ENCODE assay signal across 1 cellular context in genomic region chr17:79796570-79797491, GRCh38.
TF ChIP-seq lines count a peak whose summit lies in the region.

TSS of gene CBX8 (minus strand) at chr17:79797077. CDS start at chr17:79796998, 79 bp downstream.

TF ChIP-seq in K562, 482 proteins besides CTCF, POLR2A, EP300 and RAD21 (continued from another document and continues in another):
- TF ChIP-seq, protein P1, sequence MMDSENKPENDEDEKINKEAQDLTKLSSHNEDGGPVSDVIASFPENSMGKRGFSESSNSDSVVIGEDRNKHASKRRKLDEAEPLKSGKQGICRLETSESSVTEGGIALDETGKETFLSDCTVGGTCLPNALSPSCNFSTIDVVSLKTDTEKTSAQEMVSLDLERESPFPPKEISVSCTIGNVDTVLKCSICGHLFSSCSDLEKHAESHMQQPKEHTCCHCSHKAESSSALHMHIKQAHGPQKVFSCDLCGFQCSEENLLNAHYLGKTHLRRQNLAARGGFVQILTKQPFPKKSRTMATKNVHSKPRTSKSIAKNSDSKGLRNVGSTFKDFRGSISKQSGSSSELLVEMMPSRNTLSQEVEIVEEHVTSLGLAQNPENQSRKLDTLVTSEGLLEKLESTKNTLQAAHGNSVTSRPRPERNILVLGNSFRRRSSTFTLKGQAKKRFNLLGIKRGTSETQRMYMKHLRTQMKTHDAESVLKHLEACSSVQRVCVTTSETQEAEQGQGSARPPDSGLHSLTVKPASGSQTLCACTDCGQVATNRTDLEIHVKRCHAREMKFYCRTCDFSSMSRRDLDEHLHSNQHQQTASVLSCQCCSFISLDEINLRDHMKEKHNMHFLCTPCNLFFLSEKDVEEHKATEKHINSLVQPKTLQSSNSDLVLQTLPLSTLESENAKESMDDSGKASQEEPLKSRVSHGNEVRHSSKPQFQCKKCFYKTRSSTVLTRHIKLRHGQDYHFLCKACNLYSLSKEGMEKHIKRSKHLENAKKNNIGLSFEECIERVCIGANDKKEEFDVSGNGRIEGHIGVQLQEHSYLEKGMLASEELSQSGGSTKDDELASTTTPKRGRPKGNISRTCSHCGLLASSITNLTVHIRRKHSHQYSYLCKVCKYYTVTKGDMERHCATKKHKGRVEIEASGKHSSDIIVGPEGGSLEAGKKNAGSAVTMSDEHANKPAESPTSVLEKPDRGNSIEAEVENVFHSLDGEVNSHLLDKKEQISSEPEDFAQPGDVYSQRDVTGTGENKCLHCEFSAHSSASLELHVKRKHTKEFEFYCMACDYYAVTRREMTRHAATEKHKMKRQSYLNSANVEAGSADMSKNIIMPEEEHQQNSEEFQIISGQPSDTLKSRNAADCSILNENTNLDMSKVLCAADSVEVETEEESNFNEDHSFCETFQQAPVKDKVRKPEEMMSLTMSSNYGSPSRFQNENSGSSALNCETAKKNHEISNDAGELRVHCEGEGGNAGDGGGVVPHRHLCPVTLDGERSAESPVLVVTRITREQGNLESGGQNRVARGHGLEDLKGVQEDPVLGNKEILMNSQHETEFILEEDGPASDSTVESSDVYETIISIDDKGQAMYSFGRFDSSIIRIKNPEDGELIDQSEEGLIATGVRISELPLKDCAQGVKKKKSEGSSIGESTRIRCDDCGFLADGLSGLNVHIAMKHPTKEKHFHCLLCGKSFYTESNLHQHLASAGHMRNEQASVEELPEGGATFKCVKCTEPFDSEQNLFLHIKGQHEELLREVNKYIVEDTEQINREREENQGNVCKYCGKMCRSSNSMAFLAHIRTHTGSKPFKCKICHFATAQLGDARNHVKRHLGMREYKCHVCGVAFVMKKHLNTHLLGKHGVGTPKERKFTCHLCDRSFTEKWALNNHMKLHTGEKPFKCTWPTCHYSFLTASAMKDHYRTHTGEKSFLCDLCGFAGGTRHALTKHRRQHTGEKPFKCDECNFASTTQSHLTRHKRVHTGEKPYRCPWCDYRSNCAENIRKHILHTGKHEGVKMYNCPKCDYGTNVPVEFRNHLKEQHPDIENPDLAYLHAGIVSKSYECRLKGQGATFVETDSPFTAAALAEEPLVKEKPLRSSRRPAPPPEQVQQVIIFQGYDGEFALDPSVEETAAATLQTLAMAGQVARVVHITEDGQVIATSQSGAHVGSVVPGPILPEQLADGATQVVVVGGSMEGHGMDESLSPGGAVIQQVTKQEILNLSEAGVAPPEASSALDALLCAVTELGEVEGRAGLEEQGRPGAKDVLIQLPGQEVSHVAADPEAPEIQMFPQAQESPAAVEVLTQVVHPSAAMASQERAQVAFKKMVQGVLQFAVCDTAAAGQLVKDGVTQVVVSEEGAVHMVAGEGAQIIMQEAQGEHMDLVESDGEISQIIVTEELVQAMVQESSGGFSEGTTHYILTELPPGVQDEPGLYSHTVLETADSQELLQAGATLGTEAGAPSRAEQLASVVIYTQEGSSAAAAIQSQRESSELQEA (IDR thresholded peaks at IDR 0.05; ENCODE audit: low read depth) = peak; percentile 70
- TF ChIP-seq MAZ (CRISPR knock-in tag; conservative IDR thresholded peaks at IDR 0.05 in 1 of 2, IDR thresholded peaks at IDR 0.05 in 1 of 2) (peak; percentile 100), ZNF253 (CRISPR knock-in tag; conservative IDR thresholded peaks at IDR 0.05) (no peak), ZNF785 (CRISPR knock-in tag; IDR thresholded peaks at IDR 0.05) (no peak), ZBTB7A (IDR thresholded peaks at IDR 0.05; ENCODE audit: borderline replicate concordance, control insufficient read depth, low read depth, low read length) (peak; percentile 84; the same call in 1 of the 2 replicates), CHCHD3 (CRISPR knock-in tag; IDR thresholded peaks at IDR 0.05) (no peak), FOSL1 (tag; conservative IDR thresholded peaks at IDR 0.05) (peak; percentile 46; the same call in 1 of the 2 replicates), MAFF (IDR thresholded peaks at IDR 0.05; ENCODE audit: low read length) (no peak), FOXP4 (CRISPR knock-in tag; IDR thresholded peaks at IDR 0.05; ENCODE audit: borderline replicate concordance) (no peak), NFXL1 (CRISPR knock-in tag; IDR thresholded peaks at IDR 0.05) (no peak), MEIS2 (IDR thresholded peaks at IDR 0.05; ENCODE audit: partially characterized antibody) (peak; percentile 61), PML (IDR thresholded peaks at IDR 0.05; ENCODE audit: low read length) (no peak; the same call in 1 of the 2 replicates), ETV1 (tag; conservative IDR thresholded peaks at IDR 0.05; ENCODE audit: low read depth) (peak; percentile 21; the same call in 1 of the 2 replicates), ZNF146 (CRISPR knock-in tag; IDR thresholded peaks at IDR 0.05; ENCODE audit: unreplicated experiment) (no peak), ZNF77 (CRISPR knock-in tag; IDR thresholded peaks at IDR 0.05) (no peak), CHD4 (IDR thresholded peaks at IDR 0.05; ENCODE audit: insufficient read depth, insufficient replicate concordance, low read depth, low read length, poor library complexity, severe bottlenecking) (no peak), ELF2 (CRISPR knock-in tag; IDR thresholded peaks at IDR 0.05) (no peak), ZNF280B (CRISPR knock-in tag; IDR thresholded peaks at IDR 0.05) (no peak), NFRKB (IDR thresholded peaks at IDR 0.05; ENCODE audit: low read depth) (no peak), ZBED1 (IDR thresholded peaks at IDR 0.05) (no peak), HSF4 (CRISPR knock-in tag; IDR thresholded peaks at IDR 0.05; ENCODE audit: borderline replicate concordance) (no peak), CGGBP1 (CRISPR knock-in tag; IDR thresholded peaks at IDR 0.05) (peak; percentile 76; the same call in 1 of the 2 replicates), ZC3H4 (CRISPR knock-in tag; IDR thresholded peaks at IDR 0.05; ENCODE audit: borderline replicate concordance) (no peak), MXI1 (IDR thresholded peaks at IDR 0.05; ENCODE audit: low read depth, low read length) (peak; percentile 87), HDAC2 (IDR thresholded peaks at IDR 0.05) (no peak), IRF9 (tag; IDR thresholded peaks at IDR 0.05) (no peak), TCFL5 (CRISPR knock-in tag; conservative IDR thresholded peaks at IDR 0.05) (no peak), ZNF584 (CRISPR knock-in tag; IDR thresholded peaks at IDR 0.05; ENCODE audit: low read depth) (no peak)
- TF ChIP-seq, protein P2, sequence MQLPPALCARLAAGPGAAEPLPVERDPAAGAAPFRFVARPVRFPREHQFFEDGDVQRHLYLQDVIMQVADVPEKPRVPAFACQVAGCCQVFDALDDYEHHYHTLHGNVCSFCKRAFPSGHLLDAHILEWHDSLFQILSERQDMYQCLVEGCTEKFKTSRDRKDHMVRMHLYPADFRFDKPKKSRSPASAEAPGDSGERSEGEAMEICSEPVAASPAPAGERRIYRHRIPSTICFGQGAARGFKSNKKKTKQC (CRISPR knock-in tag; IDR thresholded peaks at IDR 0.05) = no peak
- TF ChIP-seq, protein P3, sequence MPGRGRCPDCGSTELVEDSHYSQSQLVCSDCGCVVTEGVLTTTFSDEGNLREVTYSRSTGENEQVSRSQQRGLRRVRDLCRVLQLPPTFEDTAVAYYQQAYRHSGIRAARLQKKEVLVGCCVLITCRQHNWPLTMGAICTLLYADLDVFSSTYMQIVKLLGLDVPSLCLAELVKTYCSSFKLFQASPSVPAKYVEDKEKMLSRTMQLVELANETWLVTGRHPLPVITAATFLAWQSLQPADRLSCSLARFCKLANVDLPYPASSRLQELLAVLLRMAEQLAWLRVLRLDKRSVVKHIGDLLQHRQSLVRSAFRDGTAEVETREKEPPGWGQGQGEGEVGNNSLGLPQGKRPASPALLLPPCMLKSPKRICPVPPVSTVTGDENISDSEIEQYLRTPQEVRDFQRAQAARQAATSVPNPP (IDR thresholded peaks at IDR 0.05; ENCODE audit: borderline replicate concordance, insufficient read depth, insufficient read length) = no peak
- TF ChIP-seq, protein P4, sequence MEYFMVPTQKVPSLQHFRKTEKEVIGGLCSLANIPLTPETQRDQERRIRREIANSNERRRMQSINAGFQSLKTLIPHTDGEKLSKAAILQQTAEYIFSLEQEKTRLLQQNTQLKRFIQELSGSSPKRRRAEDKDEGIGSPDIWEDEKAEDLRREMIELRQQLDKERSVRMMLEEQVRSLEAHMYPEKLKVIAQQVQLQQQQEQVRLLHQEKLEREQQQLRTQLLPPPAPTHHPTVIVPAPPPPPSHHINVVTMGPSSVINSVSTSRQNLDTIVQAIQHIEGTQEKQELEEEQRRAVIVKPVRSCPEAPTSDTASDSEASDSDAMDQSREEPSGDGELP (CRISPR knock-in tag; IDR thresholded peaks at IDR 0.05; ENCODE audit: borderline replicate concordance) = peak; percentile 76; the same call in 1 of the 2 replicates
- TF ChIP-seq, protein P5, sequence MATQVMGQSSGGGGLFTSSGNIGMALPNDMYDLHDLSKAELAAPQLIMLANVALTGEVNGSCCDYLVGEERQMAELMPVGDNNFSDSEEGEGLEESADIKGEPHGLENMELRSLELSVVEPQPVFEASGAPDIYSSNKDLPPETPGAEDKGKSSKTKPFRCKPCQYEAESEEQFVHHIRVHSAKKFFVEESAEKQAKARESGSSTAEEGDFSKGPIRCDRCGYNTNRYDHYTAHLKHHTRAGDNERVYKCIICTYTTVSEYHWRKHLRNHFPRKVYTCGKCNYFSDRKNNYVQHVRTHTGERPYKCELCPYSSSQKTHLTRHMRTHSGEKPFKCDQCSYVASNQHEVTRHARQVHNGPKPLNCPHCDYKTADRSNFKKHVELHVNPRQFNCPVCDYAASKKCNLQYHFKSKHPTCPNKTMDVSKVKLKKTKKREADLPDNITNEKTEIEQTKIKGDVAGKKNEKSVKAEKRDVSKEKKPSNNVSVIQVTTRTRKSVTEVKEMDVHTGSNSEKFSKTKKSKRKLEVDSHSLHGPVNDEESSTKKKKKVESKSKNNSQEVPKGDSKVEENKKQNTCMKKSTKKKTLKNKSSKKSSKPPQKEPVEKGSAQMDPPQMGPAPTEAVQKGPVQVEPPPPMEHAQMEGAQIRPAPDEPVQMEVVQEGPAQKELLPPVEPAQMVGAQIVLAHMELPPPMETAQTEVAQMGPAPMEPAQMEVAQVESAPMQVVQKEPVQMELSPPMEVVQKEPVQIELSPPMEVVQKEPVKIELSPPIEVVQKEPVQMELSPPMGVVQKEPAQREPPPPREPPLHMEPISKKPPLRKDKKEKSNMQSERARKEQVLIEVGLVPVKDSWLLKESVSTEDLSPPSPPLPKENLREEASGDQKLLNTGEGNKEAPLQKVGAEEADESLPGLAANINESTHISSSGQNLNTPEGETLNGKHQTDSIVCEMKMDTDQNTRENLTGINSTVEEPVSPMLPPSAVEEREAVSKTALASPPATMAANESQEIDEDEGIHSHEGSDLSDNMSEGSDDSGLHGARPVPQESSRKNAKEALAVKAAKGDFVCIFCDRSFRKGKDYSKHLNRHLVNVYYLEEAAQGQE (CRISPR knock-in tag; IDR thresholded peaks at IDR 0.05; ENCODE audit: low read depth) = no peak
- TF ChIP-seq, protein P6, sequence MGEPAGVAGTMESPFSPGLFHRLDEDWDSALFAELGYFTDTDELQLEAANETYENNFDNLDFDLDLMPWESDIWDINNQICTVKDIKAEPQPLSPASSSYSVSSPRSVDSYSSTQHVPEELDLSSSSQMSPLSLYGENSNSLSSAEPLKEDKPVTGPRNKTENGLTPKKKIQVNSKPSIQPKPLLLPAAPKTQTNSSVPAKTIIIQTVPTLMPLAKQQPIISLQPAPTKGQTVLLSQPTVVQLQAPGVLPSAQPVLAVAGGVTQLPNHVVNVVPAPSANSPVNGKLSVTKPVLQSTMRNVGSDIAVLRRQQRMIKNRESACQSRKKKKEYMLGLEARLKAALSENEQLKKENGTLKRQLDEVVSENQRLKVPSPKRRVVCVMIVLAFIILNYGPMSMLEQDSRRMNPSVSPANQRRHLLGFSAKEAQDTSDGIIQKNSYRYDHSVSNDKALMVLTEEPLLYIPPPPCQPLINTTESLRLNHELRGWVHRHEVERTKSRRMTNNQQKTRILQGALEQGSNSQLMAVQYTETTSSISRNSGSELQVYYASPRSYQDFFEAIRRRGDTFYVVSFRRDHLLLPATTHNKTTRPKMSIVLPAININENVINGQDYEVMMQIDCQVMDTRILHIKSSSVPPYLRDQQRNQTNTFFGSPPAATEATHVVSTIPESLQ (CRISPR knock-in tag; IDR thresholded peaks at IDR 0.05) = no peak
- TF ChIP-seq, protein P7, sequence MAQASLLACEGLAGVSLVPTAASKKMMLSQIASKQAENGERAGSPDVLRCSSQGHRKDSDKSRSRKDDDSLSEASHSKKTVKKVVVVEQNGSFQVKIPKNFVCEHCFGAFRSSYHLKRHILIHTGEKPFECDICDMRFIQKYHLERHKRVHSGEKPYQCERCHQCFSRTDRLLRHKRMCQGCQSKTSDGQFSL (CRISPR knock-in tag; IDR thresholded peaks at IDR 0.05) = no peak
- TF ChIP-seq, protein P7 (tag; IDR thresholded peaks at IDR 0.05) = peak in 1 of 2 experiments; percentile 42; a peak in 1 of 4 replicates
